35 cellular contexts compared by ENCODE assay signal in genomic region chr16:64745275-64745674, GRCh38.
"Had no signal": no experiment of that assay in that cellular context is flagged by ENCODE, and none has a peak within 500 bp of the region (broad histone marks: within the 10 kb centered on the region; RNA-seq: fewer than 3 reads in every experiment).

No MANE protein-coding gene starts in this region.

- H3K27me3 Mint-ChIP-seq: activated B cell treated with CpG ODN at 0.5 μM for 24 hours; activated CD4-positive, alpha-beta memory T cell treated with anti-CD3 and anti-CD28 coated beads for 36 hours; activated CD4-positive, alpha-beta T cell treated with anti-CD3 and anti-CD28 coated beads, Interleukin-2, amount 10 ng/mL, durations not matched to agents 24 days and 14 days; activated CD8-positive, alpha-beta T cell treated with anti-CD3 and anti-CD28 coated beads for 36 hours; activated naive CD8-positive, alpha-beta T cell treated with anti-CD3 and anti-CD28 coated beads for 36 hours; activated T-helper 17 cell treated with anti-CD3 and anti-CD28 coated beads, Interleukin-2, amount 50 U/mL, for 72 hours had no signal

- DNase-seq: activated B cell treated with CpG ODN at 0.5 μM for 24 hours; activated CD4-positive, alpha-beta memory T cell treated with anti-CD3 and anti-CD28 coated beads for 36 hours; activated CD4-positive, alpha-beta T cell treated with anti-CD3 and anti-CD28 coated beads for 4 hours; activated CD4-positive, alpha-beta T cell treated with anti-CD3 and anti-CD28 coated beads, Interleukin-2, amount 10 ng/mL, durations not matched to agents 24 days and 14 days; activated CD4-positive, alpha-beta T cell treated with anti-CD3 and anti-CD28 coated beads, Interleukin-2, amount 50 U/mL, for 1 hour; activated CD4-positive, alpha-beta T cell treated with anti-CD3 and anti-CD28 coated beads, Interleukin-2, amount 50 U/mL, for 4 hours; activated CD4-positive, CD25-positive, alpha-beta regulatory T cell treated with anti-CD3 and anti-CD28 coated beads, Interleukin-2, amount 50 U/mL, for 72 hours; activated CD8-positive, alpha-beta memory T cell treated with anti-CD3 and anti-CD28 coated beads, Interleukin-2, amount 50 U/mL, for 4 hours; activated CD8-positive, alpha-beta T cell treated with anti-CD3 and anti-CD28 coated beads for 36 hours; activated effector memory CD4-positive, alpha-beta T cell treated with anti-CD3 and anti-CD28 coated beads, Interleukin-2, amount 50 U/mL, for 16 hours; activated gamma-delta T cell treated with Interleukin-2 at 50 U/mL for 16 hours; activated naive CD4-positive, alpha-beta T cell; activated naive CD4-positive, alpha-beta T cell treated with anti-CD3 and anti-CD28 coated beads for 36 hours; activated naive CD4-positive, alpha-beta T cell treated with anti-CD3 and anti-CD28 coated beads, Interleukin-2, amount 50 U/mL, for 16 hours; activated naive CD8-positive, alpha-beta T cell treated with anti-CD3 and anti-CD28 coated beads for 36 hours; activated T-cell treated with anti-CD3 and anti-CD28 coated beads for 4 hours; activated T-cell treated with anti-CD3 and anti-CD28 coated beads, Interleukin-2, amount 50 U/mL, for 1 hour; activated T-cell treated with anti-CD3 and anti-CD28 coated beads, Interleukin-2, amount 50 U/mL, for 4 hours; activated T-cell treated with anti-CD3 and anti-CD28 coated beads, Interleukin-2, amount 50 U/mL, for 72 hours; adrenal gland; amniotic stem cell; aorta; body of pancreas; brain microvascular endothelial cell; central memory CD4-positive, alpha-beta T cell; T-helper 1 cell; T-helper 2 cell; T-helper 9 cell had no signal

- H3K36me3 ChIP-seq: adrenal gland, brain microvascular endothelial cell, breast epithelium had no signal

- H3K4me1 ChIP-seq: body of pancreas, breast epithelium had no signal

- H3K4me1 Mint-ChIP-seq: activated B cell treated with CpG ODN at 0.5 μM for 24 hours; activated CD4-positive, alpha-beta T cell treated with anti-CD3 and anti-CD28 coated beads, Interleukin-2, amount 10 ng/mL, durations not matched to agents 24 days and 14 days; activated naive CD8-positive, alpha-beta T cell treated with anti-CD3 and anti-CD28 coated beads for 36 hours; activated T-helper 17 cell treated with anti-CD3 and anti-CD28 coated beads, Interleukin-2, amount 50 U/mL, for 72 hours had no signal

- H3K36me3 Mint-ChIP-seq: activated CD4-positive, alpha-beta memory T cell treated with anti-CD3 and anti-CD28 coated beads for 36 hours; activated naive CD4-positive, alpha-beta T cell treated with anti-CD3 and anti-CD28 coated beads, Interleukin-2, amount 50 U/mL, for 72 hours; activated naive CD8-positive, alpha-beta T cell treated with anti-CD3 and anti-CD28 coated beads for 36 hours had no signal

- H3K9me3 ChIP-seq: adrenal gland, body of pancreas, breast epithelium had no signal

- H3K27ac Mint-ChIP-seq: activated B cell treated with CpG ODN at 0.5 μM for 24 hours; activated CD4-positive, alpha-beta memory T cell treated with anti-CD3 and anti-CD28 coated beads for 36 hours; activated CD4-positive, alpha-beta T cell treated with anti-CD3 and anti-CD28 coated beads, Interleukin-2, amount 10 ng/mL, durations not matched to agents 24 days and 14 days; activated CD8-positive, alpha-beta T cell treated with anti-CD3 and anti-CD28 coated beads for 36 hours; activated naive CD4-positive, alpha-beta T cell treated with anti-CD3 and anti-CD28 coated beads for 36 hours; activated naive CD4-positive, alpha-beta T cell treated with anti-CD3 and anti-CD28 coated beads, Interleukin-2, amount 50 U/mL, for 72 hours; activated naive CD8-positive, alpha-beta T cell treated with anti-CD3 and anti-CD28 coated beads for 36 hours; activated T-cell treated with anti-CD3 and anti-CD28 coated beads, Interleukin-2, amount 50 U/mL, for 72 hours; activated T-helper 1 cell treated with anti-CD3 and anti-CD28 coated beads, Interleukin-12 subunit alpha, Interleukin-12 subunit beta, Interleukin-2, Interleukin-4 antibody, amounts not matched to agents 30 ng/mL and 10 ng/mL and 1 ng/mL, durations not matched to agents 14 hours and 24 hours and 36 hours; activated T-helper 17 cell treated with anti-CD3 and anti-CD28 coated beads, Interleukin-2, amount 50 U/mL, for 72 hours; T-helper 1 cell treated with Interleukin-12 subunit alpha and Interleukin-12 subunit beta and Interleukin-4 antibody, amounts not matched to agents 30 μg/mL and 1 μg/mL, for 36 hours; T-helper 2 cell treated with Interferon-gamma antibody and Interleukin-4, amounts not matched to agents 5 μg/mL and 100 μg/mL, for 36 hours had no signal

- ATAC-seq: activated CD8-positive, alpha-beta T cell treated with anti-CD3 and anti-CD28 coated beads for 36 hours; activated naive CD4-positive, alpha-beta T cell treated with anti-CD3 and anti-CD28 coated beads, Interleukin-2, amount 50 U/mL, for 72 hours; activated T-cell treated with anti-CD3 and anti-CD28 coated beads, Interleukin-2, amount 50 U/mL, for 4 hours; activated T-cell treated with anti-CD3 and anti-CD28 coated beads, Interleukin-2, amount 50 U/mL, for 72 hours; activated T-helper 17 cell treated with anti-CD3 and anti-CD28 coated beads, Interleukin-2, amount 50 U/mL, for 72 hours; body of pancreas had no signal

- H3K27ac ChIP-seq: adrenal gland, body of pancreas, brain microvascular endothelial cell, breast epithelium, VCaP had no signal

- H3K4me3 Mint-ChIP-seq: activated B cell treated with CpG ODN at 0.5 μM for 24 hours; activated CD4-positive, alpha-beta memory T cell treated with anti-CD3 and anti-CD28 coated beads for 36 hours; activated CD4-positive, alpha-beta T cell treated with anti-CD3 and anti-CD28 coated beads, Interleukin-2, amount 10 ng/mL, durations not matched to agents 24 days and 14 days; activated CD8-positive, alpha-beta T cell treated with anti-CD3 and anti-CD28 coated beads for 36 hours; activated naive CD4-positive, alpha-beta T cell treated with anti-CD3 and anti-CD28 coated beads for 36 hours; activated naive CD8-positive, alpha-beta T cell treated with anti-CD3 and anti-CD28 coated beads for 36 hours; activated T-cell treated with anti-CD3 and anti-CD28 coated beads, Interleukin-2, amount 50 U/mL, for 4 hours; activated T-cell treated with anti-CD3 and anti-CD28 coated beads, Interleukin-2, amount 50 U/mL, for 72 hours; activated T-helper 1 cell treated with anti-CD3 and anti-CD28 coated beads, Interleukin-12 subunit alpha, Interleukin-12 subunit beta, Interleukin-2, Interleukin-4 antibody, amounts not matched to agents 30 ng/mL and 10 ng/mL and 1 ng/mL, durations not matched to agents 14 hours and 24 hours and 36 hours; activated T-helper 17 cell treated with anti-CD3 and anti-CD28 coated beads, Interleukin-2, amount 50 U/mL, for 72 hours; T-helper 1 cell treated with Interleukin-12 subunit alpha and Interleukin-12 subunit beta and Interleukin-4 antibody, amounts not matched to agents 30 μg/mL and 1 μg/mL, for 36 hours; T-helper 2 cell treated with Interferon-gamma antibody and Interleukin-4, amounts not matched to agents 5 μg/mL and 100 μg/mL, for 36 hours had no signal

- H3K4me3 ChIP-seq: adrenal gland, body of pancreas, breast epithelium had no signal

- H3K27me3 ChIP-seq: adrenal gland, body of pancreas, brain microvascular endothelial cell, breast epithelium had no signal
